23 cellular contexts compared by ENCODE assay signal in genomic region chr7:105815580-105815979, GRCh38.
DNase-seq lines count a peak whose midpoint lies in the region; ATAC-seq and TF ChIP-seq lines count a peak whose summit lies in the region.
"Had no signal": no experiment of that assay in that cellular context is flagged by ENCODE, and none has a peak within 500 bp of the region (broad histone marks: within the 10 kb centered on the region; RNA-seq: fewer than 3 reads in every experiment).

No MANE protein-coding gene starts in this region.

- H3K36me3 ChIP-seq in OCI-LY3 (replicated peaks; ENCODE audit: low read depth, low read length): no peaks in the 10 kb centered on the region
- H3K36me3 ChIP-seq: MG63 had no signal

- peak; percentile 17 to 51 for DNase-seq in cardiac fibroblast (ENCODE audit: low read depth in 2 of 2)
- peak; percentile 37 for DNase-seq in medulla oblongata (ENCODE audit: extremely low spot score)
- no peak for DNase-seq in activated T-cell treated with anti-CD3 and anti-CD28 coated beads, Interleukin-2, amount 50 U/mL, for 72 hours
- DNase-seq in NK-92 (lab: John Stamatoyannopoulos, UW; ENCODE audit: unreplicated experiment): no peak
- no peak for DNase-seq in HuH-7.5 (ENCODE audit: low spot score)
- DNase-seq: Calu3; DMS79 treated with DMSO at 0.1 percent for 48 hours; KG1; MG63; NCI-H2029; NCI-H446; NCI-H524 treated with DMSO at 0.1 percent for 48 hours; NCI-H774; NK-92 treated with Interleukin-12 subunit alpha and Interleukin-12 subunit beta, amount 100 ng/mL, for 24 hours; SHP77 treated with DMSO at 0.1 percent for 48 hours; SK-N-SH; SW 1271 had no signal

- H4K20me1 ChIP-seq in OCI-LY3 (ENCODE audit: insufficient read depth, low read length): no peaks in the 10 kb centered on the region

- peaks cover 0 to 1% of the 10 kb centered on the region in 2 donors for H3K36me3 Mint-ChIP-seq in activated T-cell treated with anti-CD3 and anti-CD28 coated beads, Interleukin-2, amount 50 U/mL, for 72 hours (ENCODE audit: insufficient read depth in 2 of 2)

- H3K27me3 ChIP-seq in OCI-LY3 (ENCODE audit: low read depth, low read length): peaks cover 51% of the 10 kb centered on the region
- H3K27me3 ChIP-seq: MG63 had no signal

- H3K4me2 ChIP-seq in OCI-LY3 (ENCODE audit: low read length): 0 out of 2 replicates have a peak overlapping the region, but pooled peaks have one; percentile 2
- H3K4me2 ChIP-seq: SK-N-SH had no signal

- no peak overlapping the region for H3K27ac ChIP-seq in OCI-LY3 (ENCODE audit: low read length)
- H3K27ac ChIP-seq: RWPE1 had no signal

- peaks cover 28% of the 10 kb centered on the region for H3K27me3 Mint-ChIP-seq in activated T-cell treated with anti-CD3 and anti-CD28 coated beads, Interleukin-2, amount 50 U/mL, for 72 hours (ENCODE audit: low read depth)
- H3K27me3 Mint-ChIP-seq: B cell had no signal

- no peak overlapping the region for H2AFZ ChIP-seq in OCI-LY3 (ENCODE audit: low read depth, low read length)

- H3K4me3 ChIP-seq in OCI-LY3 (ENCODE audit: low read length) (no peak overlapping the region), cardiac fibroblast (replicated peaks in 1 of 2; ENCODE audit: low read depth in 2 of 2, low read length in 2 of 2) (no peak overlapping the region)
- H3K4me3 ChIP-seq: MG63 had no signal

- no peaks in the 10 kb centered on the region for H3K9me3 ChIP-seq in OCI-LY3 (ENCODE audit: insufficient read depth, low read length)
- H3K9me3 ChIP-seq: MG63, SK-N-SH had no signal

- H3K9me3 Mint-ChIP-seq in activated T-cell treated with anti-CD3 and anti-CD28 coated beads, Interleukin-2, amount 50 U/mL, for 72 hours: no peaks in the 10 kb centered on the region

- H3K27ac Mint-ChIP-seq in activated T-cell treated with anti-CD3 and anti-CD28 coated beads, Interleukin-2, amount 50 U/mL, for 72 hours: no peak overlapping the region
- H3K27ac Mint-ChIP-seq: B cell had no signal

- H3K9ac ChIP-seq in OCI-LY3 (ENCODE audit: low read length): no peak overlapping the region
- H3K9ac ChIP-seq: SK-N-SH had no signal

- no peak for ATAC-seq in activated T-cell treated with anti-CD3 and anti-CD28 coated beads, Interleukin-2, amount 50 U/mL, for 72 hours (replicated peaks in 1 of 2)
- ATAC-seq in HG02973 (IDR thresholded peaks at IDR 0.05; ENCODE audit: unreplicated experiment): no peak
- ATAC-seq: HCT116, Panc1 had no signal

- no peak for TF ChIP-seq CTCF in OCI-LY3 (IDR thresholded peaks at IDR 0.05; ENCODE audit: low read depth, low read length)
- TF ChIP-seq CTCF in cardiac fibroblast (IDR thresholded peaks at IDR 0.05; ENCODE audit: low read depth, low read length): no peak

- H3K4me1 ChIP-seq in OCI-LY3 (ENCODE audit: low read length): peaks cover 26% of the 10 kb centered on the region

- no peak overlapping the region for H3K4me3 Mint-ChIP-seq in activated T-cell treated with anti-CD3 and anti-CD28 coated beads, Interleukin-2, amount 50 U/mL, for 72 hours
- H3K4me3 Mint-ChIP-seq: B cell had no signal

- H3K79me2 ChIP-seq in OCI-LY3 (ENCODE audit: low read length): no peaks in the 10 kb centered on the region

- peaks cover 4% of the 10 kb centered on the region for H3K4me1 Mint-ChIP-seq in activated T-cell treated with anti-CD3 and anti-CD28 coated beads, Interleukin-2, amount 50 U/mL, for 72 hours (ENCODE audit: low read depth)

Comparison
In these comparisons a context has a peak if more than half of its experiments do, and no peak if none do; other contexts are left out.
1. DNase-seq: peak in cardiac fibroblast (2 of 2) and medulla oblongata (single experiment); none in activated T-cell treated with anti-CD3 and anti-CD28 coated beads, Interleukin-2, amount 50 U/mL, for 72 hours (0 of 2), NK-92 (single experiment) and HuH-7.5 (single experiment).